ENCODE assay signal across 12 cellular contexts in genomic region chr4:127624176-127624575, GRCh38. TPM values are rescaled to one million over a fixed set of nuclear protein-coding genes. Genes with fewer than 3 reads are reported as not detected.
A peak's percentile ranks its signal among the peaks of the same experiment; 100 is the strongest.
DNase-seq lines count a peak whose midpoint lies in the region; ATAC-seq and TF ChIP-seq lines count a peak whose summit lies in the region.
"Had no signal": no experiment of that assay in that cellular context is flagged by ENCODE, and none has a peak within 500 bp of the region (broad histone marks: within the 10 kb centered on the region; RNA-seq: fewer than 3 reads in every experiment).

No MANE protein-coding gene starts in this region.

- no peaks in the 10 kb centered on the region for H3K4me1 ChIP-seq in parathyroid adenoma

- H3K9me3 ChIP-seq in parathyroid adenoma (ENCODE audit: control insufficient read depth, low read length): no peaks in the 10 kb centered on the region

- ATAC-seq in GM18868 (IDR thresholded peaks at IDR 0.05; ENCODE audit: unreplicated experiment): peak; percentile 58
- no peak for ATAC-seq in HG02610 (IDR thresholded peaks at IDR 0.05; ENCODE audit: unreplicated experiment)

- H3K27ac ChIP-seq in parathyroid adenoma: no peak overlapping the region

- H3K79me2 ChIP-seq in parathyroid adenoma: no peaks in the 10 kb centered on the region

- TF ChIP-seq CTCF in epithelial cell of esophagus (IDR thresholded peaks at IDR 0.05; ENCODE audit: insufficient read depth, low read depth, low read length, missing control alignments) (no peak), parathyroid adenoma (IDR thresholded peaks at IDR 0.05) (no peak)

- no peak overlapping the region for H2AFZ ChIP-seq in parathyroid adenoma

- no peak overlapping the region for H3K9ac ChIP-seq in parathyroid adenoma

- no peaks in the 10 kb centered on the region for H3K27me3 ChIP-seq in parathyroid adenoma (ENCODE audit: control insufficient read depth, insufficient read depth, low read length)

- no peaks in the 10 kb centered on the region for H3K36me3 ChIP-seq in parathyroid adenoma (ENCODE audit: control insufficient read depth, insufficient read depth, low read length)

- H3K4me3 ChIP-seq in epithelial cell of esophagus (ENCODE audit: low read length): peak overlapping the region; percentile 69
- H3K4me3 ChIP-seq in parathyroid adenoma (ENCODE audit: low read depth, low read length): peak overlapping the region; percentile 51

- H3K4me2 ChIP-seq in parathyroid adenoma (ENCODE audit: low read length): no peak overlapping the region

- DNase-seq in NCI-H2227 treated with DMSO at 0.1 percent for 48 hours (lab: John Stamatoyannopoulos, UW) (peak; percentile 57), epithelial cell of esophagus (ENCODE audit: low read depth) (no peak), NCI-H2196 treated with DMSO at 0.1 percent for 48 hours (lab: John Stamatoyannopoulos, UW; ENCODE audit: unreplicated experiment) (no peak), amygdala (lab: John Stamatoyannopoulos, UW) (no peak), mesenteric fat pad (ENCODE audit: low spot score) (no peak)
- DNase-seq: activated T-cell treated with anti-CD3 and anti-CD28 coated beads for 4 hours; CD4-positive, CD25-positive, alpha-beta regulatory T cell; NCI-H446; Right ventricle myocardium superior had no signal

RNA-seq across cellular contexts. Expression of gene INTU, which starts 8.6 kb away (rescaled TPM):
- 4.6 TPM for total RNA-seq in mesenteric fat pad
